Comparison of ENCODE assay signal across 8 cellular contexts in the genomic region with DNA sequence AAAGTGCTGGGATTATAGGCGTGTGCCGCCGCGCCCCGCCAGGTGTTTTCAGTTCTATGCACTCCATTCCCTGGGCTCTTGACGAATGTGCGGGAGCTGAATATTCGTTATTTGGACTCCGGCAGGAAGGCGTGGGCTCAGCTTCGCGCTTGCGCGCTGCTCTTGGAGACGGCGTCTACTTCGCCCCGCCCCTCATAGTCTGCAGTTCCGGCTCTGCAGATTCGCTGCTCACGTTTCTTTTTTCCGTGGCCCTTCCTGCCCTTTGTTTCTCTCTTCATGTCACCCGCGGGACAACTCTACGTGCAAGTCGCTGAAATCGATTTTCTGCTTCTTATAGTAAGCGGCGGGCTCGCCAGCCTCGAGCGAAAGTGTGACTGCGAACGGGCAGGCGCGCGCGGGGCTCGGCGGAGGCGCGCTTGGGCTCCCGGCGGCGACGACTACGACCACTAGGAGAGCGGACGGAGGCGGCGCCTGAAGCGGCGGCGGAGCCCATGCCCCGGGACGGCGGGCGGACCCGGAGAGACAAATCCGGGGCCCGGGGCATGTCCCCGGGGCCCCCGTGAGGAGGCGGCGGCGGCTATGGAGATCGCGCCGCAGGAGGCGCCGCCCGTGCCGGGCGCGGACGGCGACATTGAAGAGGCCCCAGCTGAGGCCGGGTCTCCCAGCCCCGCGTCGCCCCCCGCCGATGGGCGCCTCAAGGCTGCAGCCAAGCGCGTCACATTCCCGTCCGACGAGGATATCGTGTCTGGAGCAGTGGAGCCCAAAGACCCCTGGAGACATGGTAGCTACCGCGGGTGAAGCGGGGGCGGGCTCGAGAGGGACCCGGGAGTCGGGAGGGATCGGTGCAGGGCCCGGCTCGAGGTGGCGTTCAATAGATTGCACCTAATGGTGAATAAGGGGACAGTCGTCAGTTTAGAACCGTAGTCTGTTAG. TPM values are rescaled to one million over a fixed set of nuclear protein-coding genes. Genes with fewer than 3 reads are reported as not detected.
DNase-seq lines count a peak whose midpoint lies in the region; ATAC-seq, FAIRE-seq and TF ChIP-seq lines count a peak whose summit lies in the region.

A gene with protein sequence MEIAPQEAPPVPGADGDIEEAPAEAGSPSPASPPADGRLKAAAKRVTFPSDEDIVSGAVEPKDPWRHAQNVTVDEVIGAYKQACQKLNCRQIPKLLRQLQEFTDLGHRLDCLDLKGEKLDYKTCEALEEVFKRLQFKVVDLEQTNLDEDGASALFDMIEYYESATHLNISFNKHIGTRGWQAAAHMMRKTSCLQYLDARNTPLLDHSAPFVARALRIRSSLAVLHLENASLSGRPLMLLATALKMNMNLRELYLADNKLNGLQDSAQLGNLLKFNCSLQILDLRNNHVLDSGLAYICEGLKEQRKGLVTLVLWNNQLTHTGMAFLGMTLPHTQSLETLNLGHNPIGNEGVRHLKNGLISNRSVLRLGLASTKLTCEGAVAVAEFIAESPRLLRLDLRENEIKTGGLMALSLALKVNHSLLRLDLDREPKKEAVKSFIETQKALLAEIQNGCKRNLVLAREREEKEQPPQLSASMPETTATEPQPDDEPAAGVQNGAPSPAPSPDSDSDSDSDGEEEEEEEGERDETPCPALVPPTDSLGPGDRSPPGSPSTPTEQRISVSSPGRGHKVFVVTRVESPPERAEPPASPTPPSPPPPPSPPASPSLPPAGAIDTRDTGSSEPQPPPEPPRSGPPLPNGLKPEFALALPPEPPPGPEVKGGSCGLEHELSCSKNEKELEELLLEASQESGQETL (plus strand): TSS at position 433 of the 932 bp plus-strand sequence. CDS start 147 bp downstream, at position 580.

- intact Hi-C loops in Right ventricle myocardium superior (cut with DNase I) = loop anchor here (5.0 kb wide), 1 partner anchor 84 kb away; a partner anchor contains a TSS
- intact Hi-C loops in pancreas (cut with DNase I) = no loop called here
- intact Hi-C loops in thyroid gland (cut with DNase I) = no loop called here

- H3K27me3 ChIP-seq in pancreas (no peaks in the 10 kb centered on the region), thyroid gland (no peaks in the 10 kb centered on the region)

- H3K4me1 ChIP-seq in pancreas (peaks cover 13 to 24% (median 13%) of the 10 kb centered on the region in 3 donors), thyroid gland (peaks cover 26 to 51% of the 10 kb centered on the region in 2 donors)

- DNase-seq in NCI-H1436 (lab: John Stamatoyannopoulos, UW) (peak; percentile 97), SW480 (ENCODE audit: low spot score) (peak; percentile 99), Right ventricle myocardium superior (peak; percentile 96), pancreas (peak; percentile 93 to 98 (median 95)), thyroid gland (peak; percentile 95 to 96)
- peak; percentile 82 for DNase-seq in activated naive CD8-positive, alpha-beta T cell treated with anti-CD3 and anti-CD28 coated beads, Interleukin-2, amount 50 U/mL, for 16 hours (ENCODE audit: low read depth, low spot score)

- WGBS in pancreas, 2 donors = 0% methylated on average over 92 to 103 of the region's 103 CpGs
- 0% methylated on average over 41 to 64 of the region's 103 CpGs for WGBS in thyroid gland, 2 donors

- H3K36me3 ChIP-seq in pancreas = no peaks in the 10 kb centered on the region
- no peaks in the 10 kb centered on the region for H3K36me3 ChIP-seq in thyroid gland

- TF ChIP-seq CTCF in pancreas (IDR thresholded peaks at IDR 0.05) = peak in 1 of 4 donors; percentile 24
- TF ChIP-seq CTCF in thyroid gland (IDR thresholded peaks at IDR 0.05) = peak in 4 of 6 experiments; percentile 10 to 45 (median 37)

- peak; percentile 67 for ATAC-seq in HG02642 (IDR thresholded peaks at IDR 0.05; ENCODE audit: poor library complexity, unreplicated experiment)
- peak; percentile 93 for ATAC-seq in Right ventricle myocardium superior (ENCODE audit: poor library complexity)
- peak; percentile 80 to 91 (median 85) for ATAC-seq in pancreas

- H3K4me3 ChIP-seq in GM08714 (ENCODE audit: low read length) (peak within 1 kb of the TSS; percentile 91), pancreas (peak within 1 kb of the TSS; percentile 85 to 97 (median 94)), thyroid gland (replicated peaks in 1 of 3) (peak within 1 kb of the TSS; percentile 60 to 99 (median 72))

- FAIRE-seq in pancreas (lab: Jason Lieb, UNC) = peak; percentile 80

- H3K9me3 ChIP-seq in pancreas = no peaks in the 10 kb centered on the region
- no peaks in the 10 kb centered on the region for H3K9me3 ChIP-seq in thyroid gland

- peak in 1 of 2 donors; percentile 32 for TF ChIP-seq POLR2A in thyroid gland (IDR thresholded peaks at IDR 0.05)

- H3K27ac ChIP-seq in pancreas (peak within 1 kb of the TSS; percentile 77 to 94 (median 84)), thyroid gland (peak within 1 kb of the TSS; percentile 86 to 93 (median 90))

RNA-seq across cellular contexts. Expression of the gene that starts here (rescaled TPM):
- 13.7 TPM for total RNA-seq in Right ventricle myocardium superior
- total RNA-seq in pancreas = 10 to 100 TPM; 13.0 to 18.7 (median 15.1) TPM
- polyA plus RNA-seq in pancreas = 10 to 100 TPM; 31.7 to 57.4 TPM
- 10 to 100 TPM; 34.9 to 59.7 (median 42.9) TPM for total RNA-seq in thyroid gland

Comparison
In these comparisons a context has a peak if more than half of its experiments do, and no peak if none do; other contexts are left out.
1. Peak in every context shown above with its lines: DNase-seq, ATAC-seq, H3K4me3 ChIP-seq and H3K27ac ChIP-seq.